In the genomic region with DNA sequence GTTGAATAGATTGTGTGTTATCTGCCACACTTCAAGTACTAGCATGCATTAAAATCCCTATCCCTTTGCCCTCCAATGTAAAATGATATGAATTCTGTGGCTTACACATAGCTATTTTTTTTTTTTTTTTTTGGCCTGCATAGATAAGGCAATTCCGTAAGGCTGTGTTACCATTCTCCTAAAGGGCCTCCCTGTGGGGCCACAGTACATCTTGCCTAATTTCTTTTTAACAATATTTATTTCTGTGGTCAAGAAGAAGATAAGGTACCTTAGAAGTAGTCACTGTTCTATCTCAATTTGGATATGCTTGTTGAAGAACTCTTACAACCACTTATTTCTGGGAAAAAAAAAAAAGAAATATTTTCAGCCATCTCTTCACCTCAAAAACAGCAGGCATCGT, we compare ENCODE assay signal across 25 cellular contexts. TPM values are rescaled to one million over a fixed set of nuclear protein-coding genes. Genes with fewer than 3 reads are reported as not detected.
"Had no signal": no experiment of that assay in that cellular context is flagged by ENCODE, and none has a peak within 500 bp of the region (broad histone marks: within the 10 kb centered on the region; RNA-seq: fewer than 3 reads in every experiment).

No MANE protein-coding gene starts in this region.

- H3K27me3 ChIP-seq: breast epithelium, SJSA1 had no signal

- H3K4me1 ChIP-seq: breast epithelium had no signal

- H3K9me3 Mint-ChIP-seq: activated naive CD8-positive, alpha-beta T cell treated with anti-CD3 and anti-CD28 coated beads for 36 hours; activated T-helper 17 cell treated with anti-CD3 and anti-CD28 coated beads, Interleukin-2, amount 50 U/mL, for 72 hours had no signal

- H3K4me1 Mint-ChIP-seq: activated CD4-positive, alpha-beta memory T cell treated with anti-CD3 and anti-CD28 coated beads, Interleukin-2, amount 10 ng/mL, durations not matched to agents 7 days and 5 days; activated CD4-positive, alpha-beta T cell treated with anti-CD3 and anti-CD28 coated beads for 36 hours; activated naive CD4-positive, alpha-beta T cell treated with anti-CD3 and anti-CD28 coated beads, Interleukin-2, amount 10 ng/mL, durations not matched to agents 7 days and 5 days; activated naive CD8-positive, alpha-beta T cell treated with anti-CD3 and anti-CD28 coated beads for 36 hours; activated T-helper 17 cell treated with anti-CD3 and anti-CD28 coated beads, Interleukin-2, amount 50 U/mL, for 72 hours; T-helper 17 cell had no signal

- H3K27me3 Mint-ChIP-seq: activated CD4-positive, alpha-beta memory T cell treated with anti-CD3 and anti-CD28 coated beads, Interleukin-2, amount 10 ng/mL, durations not matched to agents 7 days and 5 days; activated CD4-positive, alpha-beta T cell treated with anti-CD3 and anti-CD28 coated beads for 36 hours; activated naive CD4-positive, alpha-beta T cell treated with anti-CD3 and anti-CD28 coated beads, Interleukin-2, amount 10 ng/mL, durations not matched to agents 7 days and 5 days; activated naive CD8-positive, alpha-beta T cell treated with anti-CD3 and anti-CD28 coated beads for 36 hours; activated T-helper 17 cell treated with anti-CD3 and anti-CD28 coated beads, Interleukin-2, amount 50 U/mL, for 72 hours; T-helper 17 cell had no signal

- H3K27ac Mint-ChIP-seq: activated CD4-positive, alpha-beta memory T cell treated with anti-CD3 and anti-CD28 coated beads, Interleukin-2, amount 10 ng/mL, durations not matched to agents 7 days and 5 days; activated CD4-positive, alpha-beta T cell treated with anti-CD3 and anti-CD28 coated beads for 36 hours; activated naive CD4-positive, alpha-beta T cell treated with anti-CD3 and anti-CD28 coated beads, Interleukin-2, amount 10 ng/mL, durations not matched to agents 7 days and 5 days; activated naive CD8-positive, alpha-beta T cell treated with anti-CD3 and anti-CD28 coated beads for 36 hours; activated T-helper 17 cell treated with anti-CD3 and anti-CD28 coated beads, Interleukin-2, amount 50 U/mL, for 72 hours; T-helper 17 cell had no signal

- H3K36me3 ChIP-seq: breast epithelium had no signal

- ATAC-seq: activated CD4-positive, alpha-beta T cell treated with anti-CD3 and anti-CD28 coated beads for 36 hours; activated T-helper 17 cell treated with anti-CD3 and anti-CD28 coated beads, Interleukin-2, amount 50 U/mL, for 72 hours; PC-3; T-helper 17 cell had no signal

- H3K9me3 ChIP-seq: breast epithelium, SJSA1 had no signal

- H3K4me3 Mint-ChIP-seq: activated CD4-positive, alpha-beta memory T cell treated with anti-CD3 and anti-CD28 coated beads, Interleukin-2, amount 10 ng/mL, durations not matched to agents 7 days and 5 days; activated CD4-positive, alpha-beta T cell treated with anti-CD3 and anti-CD28 coated beads for 36 hours; activated naive CD4-positive, alpha-beta T cell treated with anti-CD3 and anti-CD28 coated beads, Interleukin-2, amount 10 ng/mL, durations not matched to agents 7 days and 5 days; activated naive CD8-positive, alpha-beta T cell treated with anti-CD3 and anti-CD28 coated beads for 36 hours; activated T-helper 17 cell treated with anti-CD3 and anti-CD28 coated beads, Interleukin-2, amount 50 U/mL, for 72 hours; T-helper 17 cell had no signal

- H3K4me3 ChIP-seq: breast epithelium, SJSA1 had no signal

- H3K36me3 Mint-ChIP-seq: activated naive CD4-positive, alpha-beta T cell treated with anti-CD3 and anti-CD28 coated beads, Interleukin-2, amount 10 ng/mL, durations not matched to agents 7 days and 5 days; activated naive CD8-positive, alpha-beta T cell treated with anti-CD3 and anti-CD28 coated beads for 36 hours had no signal

- H3K27ac ChIP-seq: breast epithelium, SJSA1, VCaP had no signal

- DNase-seq: activated CD4-positive, alpha-beta memory T cell treated with anti-CD3 and anti-CD28 coated beads, Interleukin-2, amount 10 ng/mL, durations not matched to agents 7 days and 5 days; activated CD4-positive, alpha-beta T cell treated with anti-CD3 and anti-CD28 coated beads for 36 hours; activated CD4-positive, alpha-beta T cell treated with anti-CD3 and anti-CD28 coated beads, Interleukin-2, amount 50 U/mL, for 1 hour; activated gamma-delta T cell treated with Interleukin-2 at 50 U/mL for 16 hours; activated naive CD4-positive, alpha-beta T cell treated with anti-CD3 and anti-CD28 coated beads, Interleukin-2, amount 10 ng/mL, durations not matched to agents 7 days and 5 days; activated naive CD8-positive, alpha-beta T cell treated with anti-CD3 and anti-CD28 coated beads for 36 hours; activated T-cell treated with anti-CD3 and anti-CD28 coated beads for 4 hours; activated T-cell treated with anti-CD3 and anti-CD28 coated beads, Interleukin-2, amount 50 U/mL, for 48 hours; aorta; caudate nucleus; IMR-90; KBM-7; NCI-H146; NCI-H2081 treated with DMSO at 0.1 percent for 48 hours; NCI-H526 treated with DMSO at 0.1 percent for 48 hours; NK-92 treated with Interleukin-12 subunit alpha and Interleukin-12 subunit beta, amount 100 ng/mL, for 24 hours; PC-3; SHP77; T-helper 17 cell; T1000 had no signal

RNA-seq across cellular contexts. Expression of a gene that starts 19.8 kb away (rescaled TPM):
- total RNA-seq: activated CD4-positive, alpha-beta memory T cell treated with anti-CD3 and anti-CD28 coated beads, Interleukin-2, amount 10 ng/mL, durations not matched to agents 7 days and 5 days; activated CD4-positive, alpha-beta T cell treated with anti-CD3 and anti-CD28 coated beads for 36 hours; activated CD8-positive, alpha-beta memory T cell treated with anti-CD3 and anti-CD28 coated beads for 36 hours; activated naive CD8-positive, alpha-beta T cell treated with anti-CD3 and anti-CD28 coated beads for 36 hours; activated T-helper 17 cell treated with anti-CD3 and anti-CD28 coated beads, Interleukin-2, amount 50 U/mL, for 72 hours; T-helper 17 cell had no signal
